In genomic region chr16:27253526-27253930, GRCh38 we compare ENCODE assay signal across 9 cellular contexts. TPM values are rescaled to one million over a fixed set of nuclear protein-coding genes. Genes with fewer than 3 reads are reported as not detected.
DNase-seq lines count a peak whose midpoint lies in the region; ATAC-seq, FAIRE-seq and TF ChIP-seq lines count a peak whose summit lies in the region.
"Had no signal": no experiment of that assay in that cellular context is flagged by ENCODE, and none has a peak within 500 bp of the region (broad histone marks: within the 10 kb centered on the region; RNA-seq: fewer than 3 reads in every experiment).

No MANE protein-coding gene starts in this region.

- no peak for ATAC-seq in naive thymus-derived CD4-positive, alpha-beta T cell
- no peak for ATAC-seq in HG03045 (IDR thresholded peaks at IDR 0.05; ENCODE audit: unreplicated experiment)

- peaks cover 6% of the 10 kb centered on the region for H3K36me3 ChIP-seq in mammary epithelial cell (ENCODE audit: insufficient read depth, low read length)
- H3K36me3 ChIP-seq in naive thymus-derived CD4-positive, alpha-beta T cell (ENCODE audit: control insufficient read depth in 2 of 3, insufficient read depth in 3 of 3, low read length in 3 of 3): peaks cover 0 to 14% (median 3%) of the 10 kb centered on the region in 3 experiments
- H3K36me3 ChIP-seq in MM.1S (replicated peaks; ENCODE audit: insufficient read depth, low read length): no peaks in the 10 kb centered on the region

- H3K27ac Mint-ChIP-seq in naive thymus-derived CD4-positive, alpha-beta T cell: peak overlapping the region; percentile 49 to 95 (median 85)

- H3K27me3 ChIP-seq in mammary epithelial cell (ENCODE audit: insufficient read depth, low read length) (no peaks in the 10 kb centered on the region), MM.1S (replicated peaks; ENCODE audit: insufficient read depth, low read length) (no peaks in the 10 kb centered on the region)
- H3K27me3 ChIP-seq in naive thymus-derived CD4-positive, alpha-beta T cell (ENCODE audit: control insufficient read depth in 2 of 2, insufficient read depth in 2 of 2, low read length in 2 of 2): no peaks in the 10 kb centered on the region

- H3K9me2 ChIP-seq in MM.1S (replicated peaks; ENCODE audit: insufficient read depth, low read length): no peaks in the 10 kb centered on the region

- H3K27ac ChIP-seq in mammary epithelial cell (ENCODE audit: insufficient read depth, low read depth, low read length): peak overlapping the region; percentile 31
- H3K27ac ChIP-seq in naive thymus-derived CD4-positive, alpha-beta T cell (ENCODE audit: low read depth, low read length): peak overlapping the region; percentile 47
- H3K27ac ChIP-seq in MM.1S (ENCODE audit: low read length): no peak overlapping the region
- H3K27ac ChIP-seq: VCaP had no signal

- peaks cover 0 to 3% (median 0%) of the 10 kb centered on the region in 11 donors for H3K9me3 Mint-ChIP-seq in naive thymus-derived CD4-positive, alpha-beta T cell

- dilution Hi-C loops in mammary epithelial cell (cut with HindIII; ENCODE audit: low sequenced_read_pairs): loop anchor here (5.0 kb wide), 2 partner anchors 99 to 101 kb away; no protein-coding TSS in a partner anchor

- intact Hi-C loops in mammary epithelial cell (cut with micrococcal nuclease): no loop called here
- intact Hi-C loops in naive thymus-derived CD4-positive, alpha-beta T cell (cut with micrococcal nuclease): loop anchor here (2.0 to 5.0 kb wide), 2 partner anchors 15 to 64 kb away; partner anchors contain the start of gene NSMCE1 (in 1 of the 2)

- CTCF ChIA-PET in mammary epithelial cell (lab: Charles Lee; ENCODE audit: low non-redundant PET): no interaction called here
- CTCF ChIA-PET in naive thymus-derived CD4-positive, alpha-beta T cell (lab: Charles Lee): no interaction called here

- H3K27me3 Mint-ChIP-seq in naive thymus-derived CD4-positive, alpha-beta T cell: no peaks in the 10 kb centered on the region

- peak overlapping the region; percentile 56 for H2AFZ ChIP-seq in mammary epithelial cell (ENCODE audit: low read depth, low read length)
- no peak overlapping the region for H2AFZ ChIP-seq in MM.1S (ENCODE audit: low read length)

- no TSS peak for BruUV-seq in mammary epithelial cell (replicated peaks; lab: Mats Ljungman, UMichigan)

- TF ChIP-seq POLR2A in GM12892 (IDR thresholded peaks at IDR 0.05; ENCODE audit: low read depth, low read length): no peak

- H3K9me3 ChIP-seq in mammary epithelial cell (replicated peaks; ENCODE audit: insufficient read depth, low read length): no peaks in the 10 kb centered on the region
- no peaks in the 10 kb centered on the region for H3K9me3 ChIP-seq in naive thymus-derived CD4-positive, alpha-beta T cell (ENCODE audit: control insufficient read depth in 2 of 3, low read length in 3 of 3)
- H3K9me3 ChIP-seq in MM.1S (replicated peaks; ENCODE audit: insufficient read depth, low read length): no peaks in the 10 kb centered on the region

- H3F3A ChIP-seq in MM.1S (ENCODE audit: insufficient read depth, low read length): peaks cover 13% of the 10 kb centered on the region

- H3K79me2 ChIP-seq in mammary epithelial cell (ENCODE audit: insufficient read depth, low read length) (no peaks in the 10 kb centered on the region), MM.1S (ENCODE audit: low read length) (no peaks in the 10 kb centered on the region)

- H3K4me2 ChIP-seq in mammary epithelial cell (ENCODE audit: insufficient read depth, low read depth, low read length): peak overlapping the region; percentile 42
- H3K4me2 ChIP-seq in MM.1S (ENCODE audit: low read depth, low read length): no peak overlapping the region

- TF ChIP-seq CTCF in AG10803 (conservative IDR thresholded peaks at IDR 0.05; ENCODE audit: low read length) (no peak), mammary epithelial cell (conservative IDR thresholded peaks at IDR 0.05 in 1 of 2, IDR thresholded peaks at IDR 0.05 in 1 of 2; ENCODE audit: extremely low read depth in 1 of 2, insufficient read depth in 1 of 2, low read depth in 1 of 2, low read length in 2 of 2) (no peak), MM.1S (IDR thresholded peaks at IDR 0.05; ENCODE audit: low read length) (no peak)

- peaks cover 14 to 61% (median 42%) of the 10 kb centered on the region in 5 donors for H3K36me3 Mint-ChIP-seq in naive thymus-derived CD4-positive, alpha-beta T cell

- 22% methylated on average over 6 of the region's 6 CpGs for WGBS in mammary epithelial cell (ENCODE audit: low coverage, missing lambda C conversion rate)

- no peak overlapping the region for H3K9ac ChIP-seq in mammary epithelial cell (ENCODE audit: insufficient read depth, low read length)
- H3K9ac ChIP-seq in MM.1S (ENCODE audit: low read length): no peak overlapping the region

- in situ Hi-C loops in mammary epithelial cell (cut with MboI; ENCODE audit: low sequenced_read_pairs in 2 of 2): no loop called here

- DNase-seq in AG10803 (ENCODE audit: low read depth) (peak; percentile 73), MV-4-11 (lab: John Stamatoyannopoulos, UW) (peak; percentile 52), mammary epithelial cell (peak; percentile 85), hippocampal formation (lab: John Stamatoyannopoulos, UW) (no peak), GM12892 (ENCODE audit: insufficient read length) (no peak), MM.1S (no peak)
- DNase-seq in naive thymus-derived CD4-positive, alpha-beta T cell: peak in 1 of 9 donors; percentile 41

- POLR2A ChIA-PET in naive thymus-derived CD4-positive, alpha-beta T cell (lab: Charles Lee): interaction anchor here (0.9 to 12.1 kb wide), 6 partner anchors 10 to 62 kb away, joined by 3 to 142 read pairs (median 6); partner anchors contain the start of gene NSMCE1

- peak overlapping the region in 9 of 10 donors; percentile 54 to 76 (median 65) for H3K4me3 Mint-ChIP-seq in naive thymus-derived CD4-positive, alpha-beta T cell

- no peak overlapping the region for H3K4me3 ChIP-seq in AG10803 (ENCODE audit: low read length)
- H3K4me3 ChIP-seq in mammary epithelial cell (replicated peaks in 1 of 3; ENCODE audit: insufficient read depth in 1 of 3, low read depth in 2 of 3, low read length in 3 of 3): no peak overlapping the region
- peak overlapping the region; percentile 11 for H3K4me3 ChIP-seq in naive thymus-derived CD4-positive, alpha-beta T cell (ENCODE audit: low read length)
- H3K4me3 ChIP-seq in MM.1S (ENCODE audit: low read length): no peak overlapping the region

- H3K4me1 Mint-ChIP-seq in naive thymus-derived CD4-positive, alpha-beta T cell: peaks cover 40 to 81% (median 77%) of the 10 kb centered on the region in 7 donors

- no peaks in the 10 kb centered on the region for H4K20me1 ChIP-seq in mammary epithelial cell (ENCODE audit: insufficient read depth, low read length)
- no peaks in the 10 kb centered on the region for H4K20me1 ChIP-seq in MM.1S (ENCODE audit: insufficient read depth, low read length)

- FAIRE-seq in GM12892 (lab: Jason Lieb, UNC): no peak

- H3K4me1 ChIP-seq in mammary epithelial cell (ENCODE audit: insufficient read depth, low read length) (peaks cover 37% of the 10 kb centered on the region), MM.1S (ENCODE audit: low read length) (peaks cover 17% of the 10 kb centered on the region)
- peaks cover 4 to 31% of the 10 kb centered on the region in 2 donors for H3K4me1 ChIP-seq in naive thymus-derived CD4-positive, alpha-beta T cell (ENCODE audit: control insufficient read depth in 2 of 2, insufficient read depth in 2 of 2, low read length in 2 of 2)

RNA-seq across cellular contexts. Expression of gene NSMCE1, which starts 15.0 kb away (rescaled TPM):
- 10 to 100 TPM; 71.6 to 81.2 TPM for total RNA-seq in mammary epithelial cell
- polyA plus RNA-seq in mammary epithelial cell: 54.1 TPM
- 71.1 TPM for polyA minus RNA-seq in mammary epithelial cell
- 100 to 1,000 TPM in 1 of 5 experiments, 10 to 100 TPM in 4; 45.5 to 106 (median 70.2) TPM for total RNA-seq in naive thymus-derived CD4-positive, alpha-beta T cell
- 100 to 1,000 TPM; 200 to 220 TPM for polyA plus RNA-seq in naive thymus-derived CD4-positive, alpha-beta T cell
- polyA plus RNA-seq in GM12892 (2012; ENCODE audit: missing spikeins): 51.9 TPM

RNA-seq across cellular contexts. Expression of gene KDM8, which starts 50.2 kb away (rescaled TPM):
- total RNA-seq in mammary epithelial cell: 1 to 10 TPM; 2.8 to 4.0 TPM
- 2.3 TPM for polyA plus RNA-seq in mammary epithelial cell
- polyA minus RNA-seq in mammary epithelial cell: 1.6 TPM
- total RNA-seq in naive thymus-derived CD4-positive, alpha-beta T cell: 10 to 100 TPM; 15.6 to 34.4 (median 19.0) TPM
- polyA plus RNA-seq in naive thymus-derived CD4-positive, alpha-beta T cell: 10 to 100 TPM in 1 of 2 donors, 1 to 10 TPM in 1; 10.0 to 15.4 TPM
- polyA plus RNA-seq in GM12892 (2012; ENCODE audit: missing spikeins): 2.3 TPM

Comparison
In these comparisons a context has a peak if more than half of its experiments do, and no peak if none do; other contexts are left out.
1. DNase-seq: peak in AG10803 (single experiment), MV-4-11 (single experiment) and mammary epithelial cell (single experiment); none in hippocampal formation (0 of 2), GM12892 (single experiment) and MM.1S (single experiment).